1 cellular context compared by ENCODE assay signal in the genomic region with DNA sequence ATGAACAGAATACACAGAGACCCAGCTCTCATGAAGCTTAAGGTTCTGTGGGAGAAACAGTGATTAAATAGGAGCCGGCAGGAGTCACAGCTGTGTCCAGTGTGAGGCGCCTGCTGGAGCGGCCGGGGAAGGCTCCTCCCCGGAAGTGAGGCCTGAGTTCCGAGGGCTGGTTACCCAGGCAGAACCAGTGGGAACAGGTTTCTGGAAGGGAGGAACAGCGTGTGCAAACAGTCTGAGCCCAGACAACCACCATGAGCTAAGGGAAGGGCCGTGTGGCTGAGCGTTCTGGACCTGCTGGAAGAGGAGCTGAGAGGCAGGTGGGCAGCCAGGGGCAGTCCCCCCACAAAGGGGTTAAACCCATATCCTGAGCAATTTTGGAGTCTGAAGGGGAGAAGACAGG.
TF ChIP-seq lines count a peak whose summit lies in the region.

No MANE protein-coding gene starts in this region.

TF ChIP-seq in SK-N-SH treated with all-trans-retinoic acid at 6 μM for 48 hours, 23 proteins besides CTCF, POLR2A, EP300 and RAD21 (continued from another document):
- no peak for TF ChIP-seq BACH2 (CRISPR knock-in tag; IDR thresholded peaks at IDR 0.05; ENCODE audit: borderline replicate concordance)
- TF ChIP-seq, protein P1, sequence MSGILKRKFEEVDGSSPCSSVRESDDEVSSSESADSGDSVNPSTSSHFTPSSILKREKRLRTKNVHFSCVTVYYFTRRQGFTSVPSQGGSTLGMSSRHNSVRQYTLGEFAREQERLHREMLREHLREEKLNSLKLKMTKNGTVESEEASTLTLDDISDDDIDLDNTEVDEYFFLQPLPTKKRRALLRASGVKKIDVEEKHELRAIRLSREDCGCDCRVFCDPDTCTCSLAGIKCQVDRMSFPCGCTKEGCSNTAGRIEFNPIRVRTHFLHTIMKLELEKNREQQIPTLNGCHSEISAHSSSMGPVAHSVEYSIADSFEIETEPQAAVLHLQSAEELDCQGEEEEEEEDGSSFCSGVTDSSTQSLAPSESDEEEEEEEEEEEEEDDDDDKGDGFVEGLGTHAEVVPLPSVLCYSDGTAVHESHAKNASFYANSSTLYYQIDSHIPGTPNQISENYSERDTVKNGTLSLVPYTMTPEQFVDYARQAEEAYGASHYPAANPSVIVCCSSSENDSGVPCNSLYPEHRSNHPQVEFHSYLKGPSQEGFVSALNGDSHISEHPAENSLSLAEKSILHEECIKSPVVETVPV (CRISPR knock-in tag; IDR thresholded peaks at IDR 0.05), result no peak
- no peak for TF ChIP-seq TCF4 (CRISPR knock-in tag; IDR thresholded peaks at IDR 0.05; ENCODE audit: borderline replicate concordance)
- no peak for TF ChIP-seq ZFP3 (CRISPR knock-in tag; IDR thresholded peaks at IDR 0.05)
- TF ChIP-seq ISL1 (CRISPR knock-in tag; IDR thresholded peaks at IDR 0.05), result no peak
